Comparison of ENCODE assay signal across 2 cellular contexts in genomic region chr14:99774204-99774497, GRCh38.
TF ChIP-seq lines count a peak whose summit lies in the region.

No MANE protein-coding gene starts in this region.

TF ChIP-seq in H1, 55 proteins besides CTCF, POLR2A, EP300 and RAD21:
- TF ChIP-seq SUZ12 (IDR thresholded peaks at IDR 0.05; ENCODE audit: low read length) (no peak), CREB1 (IDR thresholded peaks at IDR 0.05) (no peak), GABPA (IDR thresholded peaks at IDR 0.05; ENCODE audit: borderline replicate concordance, insufficient read depth, low read length) (no peak), MAX (IDR thresholded peaks at IDR 0.05) (no peak), CBX8 (IDR thresholded peaks at IDR 0.05; ENCODE audit: borderline replicate concordance, low read depth, low read length) (no peak), RNF2 (IDR thresholded peaks at IDR 0.05; ENCODE audit: borderline replicate concordance, low read depth, low read length, missing control alignments, poor library complexity, severe bottlenecking) (no peak), E2F6 (IDR thresholded peaks at IDR 0.05) (no peak), RBBP5 (IDR thresholded peaks at IDR 0.05; ENCODE audit: borderline replicate concordance, low read depth, low read length) (no peak), FOSL1 (IDR thresholded peaks at IDR 0.05; ENCODE audit: insufficient read depth, low read depth, low read length) (no peak), SRF (IDR thresholded peaks at IDR 0.05; ENCODE audit: low read depth, low read length) (no peak), SP2 (IDR thresholded peaks at IDR 0.05; ENCODE audit: low read length) (no peak), SP4 (IDR thresholded peaks at IDR 0.05; ENCODE audit: low read length) (no peak), TAF1 (IDR thresholded peaks at IDR 0.05; ENCODE audit: low read depth, low read length) (no peak), YY1 (IDR thresholded peaks at IDR 0.05; ENCODE audit: low read depth, low read length) (no peak), JUND (IDR thresholded peaks at IDR 0.05; ENCODE audit: low read length) (no peak), CHD2 (IDR thresholded peaks at IDR 0.05; ENCODE audit: low read length) (no peak), HDAC6 (IDR thresholded peaks at IDR 0.05; ENCODE audit: low read depth, low read length) (no peak), BRCA1 (IDR thresholded peaks at IDR 0.05; ENCODE audit: low read depth, low read length) (no peak)

TF ChIP-seq in HepG2, 621 proteins besides CTCF, POLR2A, EP300 and RAD21:
- TF ChIP-seq ZNF597 (CRISPR knock-in tag; IDR thresholded peaks at IDR 0.05) = no peak
- TF ChIP-seq HOXA3 (CRISPR knock-in tag; IDR thresholded peaks at IDR 0.05) = no peak
- TF ChIP-seq TSC22D2 (CRISPR knock-in tag; IDR thresholded peaks at IDR 0.05; ENCODE audit: borderline replicate concordance) = no peak
- no peak for TF ChIP-seq GRHL1 (CRISPR knock-in tag; conservative IDR thresholded peaks at IDR 0.05)
- no peak for TF ChIP-seq ZNF569 (CRISPR knock-in tag; IDR thresholded peaks at IDR 0.05; ENCODE audit: borderline replicate concordance)
- TF ChIP-seq ZNF513 (CRISPR knock-in tag; conservative IDR thresholded peaks at IDR 0.05) = no peak
- no peak for TF ChIP-seq RARG (CRISPR knock-in tag; IDR thresholded peaks at IDR 0.05; ENCODE audit: low read depth)
- no peak for TF ChIP-seq SETDB1 (CRISPR knock-in tag; IDR thresholded peaks at IDR 0.05; ENCODE audit: borderline replicate concordance)
- no peak for TF ChIP-seq ZNF562 (CRISPR knock-in tag; IDR thresholded peaks at IDR 0.05; ENCODE audit: borderline replicate concordance)
- no peak for TF ChIP-seq ZC3H13 (CRISPR knock-in tag; IDR thresholded peaks at IDR 0.05)
- TF ChIP-seq ATAD3A (CRISPR knock-in tag; IDR thresholded peaks at IDR 0.05) = no peak
- TF ChIP-seq ZNF142 (CRISPR knock-in tag; IDR thresholded peaks at IDR 0.05) = no peak
- TF ChIP-seq THAP11 (CRISPR knock-in tag; IDR thresholded peaks at IDR 0.05) = no peak
- TF ChIP-seq CREB1 (IDR thresholded peaks at IDR 0.05) = no peak
- no peak for TF ChIP-seq CREB1 (CRISPR knock-in tag; IDR thresholded peaks at IDR 0.05)
- TF ChIP-seq DMTF1 (CRISPR knock-in tag; IDR thresholded peaks at IDR 0.05) = no peak
- no peak for TF ChIP-seq ZGPAT (CRISPR knock-in tag; IDR thresholded peaks at IDR 0.05)
